Comparison of ENCODE assay signal across 1 cellular context in genomic region chr13:113125506-113126264, GRCh38.
TF ChIP-seq lines count a peak whose summit lies in the region.

No MANE protein-coding gene starts in this region.

TF ChIP-seq in H1, 55 proteins besides CTCF, POLR2A, EP300 and RAD21:
- TF ChIP-seq CHD2 (IDR thresholded peaks at IDR 0.05; ENCODE audit: low read length), result no peak
- no peak for TF ChIP-seq SIN3A (conservative IDR thresholded peaks at IDR 0.05 in 1 of 2, IDR thresholded peaks at IDR 0.05 in 1 of 2; ENCODE audit: low read depth in 1 of 2, low read length in 2 of 2)
- TF ChIP-seq TBP (IDR thresholded peaks at IDR 0.05; ENCODE audit: low read depth, low read length), result no peak
- TF ChIP-seq KDM5A (IDR thresholded peaks at IDR 0.05; ENCODE audit: low read length), result no peak
- TF ChIP-seq SIX5 (IDR thresholded peaks at IDR 0.05; ENCODE audit: low read depth, low read length), result no peak
- no peak for TF ChIP-seq EGR1 (IDR thresholded peaks at IDR 0.05; ENCODE audit: borderline replicate concordance, low read depth, low read length)
- no peak for TF ChIP-seq SUZ12 (IDR thresholded peaks at IDR 0.05; ENCODE audit: low read length)
- TF ChIP-seq CBX5 (IDR thresholded peaks at IDR 0.05; ENCODE audit: low read depth, low read length), result no peak
